8 cellular contexts compared by ENCODE assay signal in genomic region chr6:149032599-149033405, GRCh38.
A peak's percentile ranks its signal among the peaks of the same experiment; 100 is the strongest.
DNase-seq lines count a peak whose midpoint lies in the region; ATAC-seq and TF ChIP-seq lines count a peak whose summit lies in the region.

No MANE protein-coding gene starts in this region.

- no peaks in the 10 kb centered on the region for H3K27me3 ChIP-seq in esophagus squamous epithelium

- ATAC-seq in GM19463 (IDR thresholded peaks at IDR 0.05; ENCODE audit: unreplicated experiment) = peak; percentile 80
- ATAC-seq in HG03439 (IDR thresholded peaks at IDR 0.05; ENCODE audit: unreplicated experiment) = peak; percentile 76
- no peak for ATAC-seq in Right ventricle myocardium inferior

- peaks cover 0 to 14% (median 7%) of the 10 kb centered on the region in 3 donors for H3K4me1 ChIP-seq in esophagus squamous epithelium

- intact Hi-C loops in esophagus squamous epithelium (cut with DNase I) = loop anchor here (5.0 kb wide), 1 partner anchor 49 kb away; no protein-coding TSS in a partner anchor
- intact Hi-C loops in Right ventricle myocardium inferior (cut with DNase I) = loop anchor here (5.0 kb wide), 1 partner anchor 49 kb away; no protein-coding TSS in a partner anchor

- no peak overlapping the region for H3K4me3 ChIP-seq in esophagus squamous epithelium

- TF ChIP-seq CTCF in C4-2B (conservative IDR thresholded peaks at IDR 0.05) (no peak), esophagus squamous epithelium (IDR thresholded peaks at IDR 0.05) (no peak)

- no peaks in the 10 kb centered on the region for H3K36me3 ChIP-seq in esophagus squamous epithelium

- H3K27ac ChIP-seq in C4-2B = peak overlapping the region; percentile 49
- H3K27ac ChIP-seq in esophagus squamous epithelium = peak overlapping the region; percentile 1 to 60 (median 48)

- peak; percentile 43 to 51 for DNase-seq in activated CD4-positive, alpha-beta T cell treated with anti-CD3 and anti-CD28 coated beads, Interleukin-2, amount 50 U/mL, for 4 hours
- DNase-seq in esophagus squamous epithelium (lab: John Stamatoyannopoulos, UW) (no peak), Right ventricle myocardium inferior (ENCODE audit: missing footprints) (no peak), NCI-H524 treated with DMSO at 0.1 percent for 48 hours (lab: John Stamatoyannopoulos, UW) (no peak)
- DNase-seq in stimulated activated CD4-positive, alpha-beta T cell treated with anti-CD3 and anti-CD28 coated beads, Interleukin-15, amount 100 ng/mL, for 48 hours (ENCODE audit: low read depth in 2 of 2) = peak; percentile 37 to 63

- TF ChIP-seq POLR2A in esophagus squamous epithelium (IDR thresholded peaks at IDR 0.05) = no peak

- 42 to 48% methylated on average over 8 of the region's 8 CpGs for WGBS in esophagus squamous epithelium, 2 donors

- H3K9me3 ChIP-seq in esophagus squamous epithelium = no peaks in the 10 kb centered on the region

Comparison
In these comparisons a context has a peak if more than half of its experiments do, and no peak if none do; other contexts are left out.
1. DNase-seq: peak in activated CD4-positive, alpha-beta T cell treated with anti-CD3 and anti-CD28 coated beads, Interleukin-2, amount 50 U/mL, for 4 hours (2 of 2) and stimulated activated CD4-positive, alpha-beta T cell treated with anti-CD3 and anti-CD28 coated beads, Interleukin-15, amount 100 ng/mL, for 48 hours (2 of 2); none in esophagus squamous epithelium (single experiment), Right ventricle myocardium inferior (single experiment) and NCI-H524 treated with DMSO at 0.1 percent for 48 hours (single experiment).